ENCODE assay signal across 11 cellular contexts in the genomic region with DNA sequence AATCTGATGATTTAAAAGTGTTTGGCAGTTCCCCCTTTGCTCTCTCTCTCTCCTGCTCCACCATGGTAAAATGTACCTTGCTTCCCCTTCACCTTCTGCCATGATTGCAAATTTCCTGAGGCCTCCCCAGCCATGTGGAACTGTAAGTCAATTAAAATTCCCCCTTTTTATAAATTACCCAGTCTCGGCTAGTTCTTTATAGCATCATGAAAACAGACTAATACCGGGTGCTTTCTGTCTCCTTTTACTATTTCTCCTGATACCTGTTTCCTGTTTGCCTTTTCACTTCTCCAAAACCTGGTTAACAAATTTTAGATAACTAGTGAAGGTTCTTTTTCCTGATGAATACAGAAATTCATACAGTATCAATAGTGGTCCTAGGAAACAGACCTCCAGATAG.
"Had no signal": no experiment of that assay in that cellular context is flagged by ENCODE, and none has a peak within 500 bp of the region (broad histone marks: within the 10 kb centered on the region; RNA-seq: fewer than 3 reads in every experiment).

No MANE protein-coding gene starts in this region.

- H3K27me3 ChIP-seq: MG63, Peyer's patch, SJCRH30 had no signal

- H3K4me1 ChIP-seq: Peyer's patch, SJCRH30 had no signal

- H3K9me3 ChIP-seq: MG63, Peyer's patch, SJCRH30 had no signal

- H3K4me2 ChIP-seq: PC-9 had no signal

- H3K27ac ChIP-seq: PC-9, Peyer's patch, SJCRH30 had no signal

- DNase-seq: NCI-H187 treated with DMSO at 0.1 percent for 48 hours; NCI-H2029 treated with DMSO at 0.1 percent for 48 hours; NCI-H510A treated with DMSO at 0.1 percent for 48 hours; NCI-H526; NK-92 treated with Interleukin-12 subunit alpha and Interleukin-12 subunit beta, amount 100 ng/mL, for 24 hours; PC-9; Peyer's patch; SHP77 treated with DMSO at 0.1 percent for 48 hours had no signal

- H3K4me3 ChIP-seq: MG63, PC-9, Peyer's patch, SJCRH30 had no signal

- ATAC-seq: Right ventricle myocardium inferior had no signal

- H3K36me3 ChIP-seq: MG63, Peyer's patch, SJCRH30 had no signal

- H2AFZ ChIP-seq: PC-9 had no signal
